In the genomic region with DNA sequence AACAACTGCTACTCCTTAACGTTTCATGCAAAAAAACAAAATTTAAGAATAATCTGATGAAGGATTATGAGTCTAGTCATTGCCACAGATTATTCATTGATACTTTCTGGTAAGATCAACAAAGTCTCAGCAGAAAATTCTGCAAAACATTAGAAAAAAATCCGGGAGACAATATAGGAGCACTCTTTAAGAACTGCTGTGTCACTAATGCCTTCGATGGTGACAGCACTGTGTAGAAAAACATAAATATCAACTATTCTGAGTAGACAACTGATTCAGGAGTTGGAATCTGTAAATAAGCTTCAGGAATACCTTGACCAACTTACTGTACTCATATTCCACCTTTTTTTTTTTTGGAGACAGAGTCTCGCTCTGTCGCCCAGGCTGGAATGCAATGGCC, we compare ENCODE assay signal across 19 cellular contexts.
DNase-seq lines count a peak whose midpoint lies in the region; ATAC-seq, FAIRE-seq and TF ChIP-seq lines count a peak whose summit lies in the region.
"Had no signal": no experiment of that assay in that cellular context is flagged by ENCODE, and none has a peak within 500 bp of the region (broad histone marks: within the 10 kb centered on the region; RNA-seq: fewer than 3 reads in every experiment).

No MANE protein-coding gene starts in this region.

- H3K9me3 ChIP-seq in K562 (replicated peaks; ENCODE audit: control insufficient read depth, insufficient read depth, low read depth, low read length) (no peaks in the 10 kb centered on the region), gastroesophageal sphincter (no peaks in the 10 kb centered on the region)
- H3K9me3 ChIP-seq: A549; BLaER1 treated with 17β-estradiol and CSF1 and Interleukin-3, amounts not matched to agents 10 nM and 100 nM had no signal

- DNase-seq in H7 (peak; percentile 1), K562 (ENCODE audit: extremely low read depth in 1 of 4, low spot score in 3 of 4) (no peak), urothelium cell line (ENCODE audit: low spot score) (no peak), DMS53 treated with DMSO at 0.1 percent for 48 hours (lab: John Stamatoyannopoulos, UW; ENCODE audit: unreplicated experiment) (no peak)
- DNase-seq: AML-193; CD4-positive, alpha-beta T cell; CD8-positive, alpha-beta T cell; DMS 273 treated with DMSO at 0.1 percent for 48 hours; DMS153; DMS53; DMS79 treated with DMSO at 0.1 percent for 48 hours; GF-D8 had no signal

- intact Hi-C loops in K562 (cut with micrococcal nuclease): no loop called here

- CTCF ChIA-PET in K562 (lab: Yijun Ruan, JAX; ENCODE audit: low intra/inter-chr PET ratio): no interaction called here

- WGBS in K562 (ENCODE audit: insufficient coverage, low coverage, missing lambda C conversion rate): 52% methylated on average over 5 of the region's 5 CpGs
- WGBS in gastroesophageal sphincter (ENCODE audit: low coverage in 1 of 2), 2 donors: 84 to 91% methylated on average over 5 of the region's 5 CpGs

- no peak for TF ChIP-seq EP300 in K562 (IDR thresholded peaks at IDR 0.05; ENCODE audit: low read length)
- no peak for TF ChIP-seq EP300 in gastroesophageal sphincter (IDR thresholded peaks at IDR 0.05)

- TF ChIP-seq POLR2A in K562 (conservative IDR thresholded peaks at IDR 0.05) (no peak), gastroesophageal sphincter (IDR thresholded peaks at IDR 0.05) (no peak)

- no peak for FAIRE-seq in K562 (lab: Jason Lieb, UNC)
- FAIRE-seq in urothelium cell line (lab: Jason Lieb, UNC): peak; percentile 37
- FAIRE-seq: GM12891, GM19239 had no signal

- H3K4me2 ChIP-seq in K562 (ENCODE audit: insufficient read depth, low read length): no peak overlapping the region
- H3K4me2 ChIP-seq: A549 had no signal

- TF ChIP-seq CTCF in K562 (IDR thresholded peaks at IDR 0.05 in 2 of 3, conservative IDR thresholded peaks at IDR 0.05 in 1 of 3; ENCODE audit: insufficient read depth in 2 of 3, low read depth in 1 of 3, low read length in 3 of 3) (no peak), gastroesophageal sphincter (IDR thresholded peaks at IDR 0.05) (no peak)

- no peak overlapping the region for H3K9ac ChIP-seq in K562 (ENCODE audit: insufficient read depth in 1 of 2, low read depth in 2 of 2, low read length in 2 of 2)
- H3K9ac ChIP-seq: BLaER1 treated with 17β-estradiol and CSF1 and Interleukin-3, amounts not matched to agents 10 nM and 100 nM had no signal

- BruUV-seq in K562 (replicated peaks; lab: Mats Ljungman, UMichigan): no TSS peak

- H3K27ac ChIP-seq in K562 (ENCODE audit: extremely low read depth, low read depth, low read length): no peak overlapping the region
- no peak overlapping the region for H3K27ac ChIP-seq in gastroesophageal sphincter
- H3K27ac ChIP-seq: 22Rv1, A549, C4-2B had no signal

- H3K4me3 ChIP-seq in H7 (ENCODE audit: insufficient read depth, low read depth, low read length): no peak overlapping the region
- no peak overlapping the region for H3K4me3 ChIP-seq in K562
- H3K4me3 ChIP-seq in gastroesophageal sphincter: no peak overlapping the region
- H3K4me3 ChIP-seq: A549; BLaER1 treated with 17β-estradiol and CSF1 and Interleukin-3, amounts not matched to agents 10 nM and 100 nM had no signal

- H4K20me1 ChIP-seq in K562 (replicated peaks; ENCODE audit: control insufficient read depth, insufficient read depth, low read length): peaks cover 13% of the 10 kb centered on the region; the same call in 1 of the 2 replicates

- no peak overlapping the region for H2AFZ ChIP-seq in K562 (ENCODE audit: low read depth, low read length)

- no peaks in the 10 kb centered on the region for H3K27me3 ChIP-seq in H7 (ENCODE audit: control insufficient read depth, insufficient read depth, low read length)
- no peaks in the 10 kb centered on the region for H3K27me3 ChIP-seq in K562 (ENCODE audit: control insufficient read depth in 2 of 2, insufficient read depth in 2 of 2, low read length in 2 of 2)
- H3K27me3 ChIP-seq in gastroesophageal sphincter: no peaks in the 10 kb centered on the region
- H3K27me3 ChIP-seq: BLaER1 treated with 17β-estradiol and CSF1 and Interleukin-3, amounts not matched to agents 10 nM and 100 nM had no signal

- ATAC-seq in K562 (0 out of 3 replicates have a peak, but pooled peaks have one; percentile 50), gastroesophageal sphincter (no peak)
- ATAC-seq: A549; CD8-positive, alpha-beta T cell had no signal

- no peaks in the 10 kb centered on the region for H3K9me1 ChIP-seq in K562 (ENCODE audit: control insufficient read depth, insufficient read depth, low read length)

- H3K4me1 ChIP-seq in K562 (replicated peaks in 1 of 2; ENCODE audit: control insufficient read depth in 2 of 2, insufficient read depth in 2 of 2, low read length in 2 of 2): peaks cover 0 to 5% of the 10 kb centered on the region in 2 experiments; a peak in 3 of 5 replicates
- peaks cover 0 to 36% (median 0%) of the 10 kb centered on the region in 3 donors for H3K4me1 ChIP-seq in gastroesophageal sphincter

- POLR2A ChIA-PET in K562 (lab: Yijun Ruan, JAX): no interaction called here

- H3K36me3 ChIP-seq in H7 (replicated peaks; ENCODE audit: control insufficient read depth, insufficient read depth, low read length) (no peaks in the 10 kb centered on the region), K562 (ENCODE audit: control insufficient read depth, insufficient read depth, low read length) (no peaks in the 10 kb centered on the region), gastroesophageal sphincter (no peaks in the 10 kb centered on the region)

- TF ChIP-seq RAD21 in K562 (CRISPR knock-in tag; conservative IDR thresholded peaks at IDR 0.05 in 1 of 2, IDR thresholded peaks at IDR 0.05 in 1 of 2): no peak

- H3K79me2 ChIP-seq in K562 (ENCODE audit: control insufficient read depth, insufficient read depth, low read length): peaks cover 13% of the 10 kb centered on the region; the same call in 1 of the 3 replicates

- in situ Hi-C loops in K562 (cut with MboI): no loop called here

TF ChIP-seq in K562, 482 proteins besides CTCF, POLR2A, EP300 and RAD21:
- TF ChIP-seq, protein P1, sequence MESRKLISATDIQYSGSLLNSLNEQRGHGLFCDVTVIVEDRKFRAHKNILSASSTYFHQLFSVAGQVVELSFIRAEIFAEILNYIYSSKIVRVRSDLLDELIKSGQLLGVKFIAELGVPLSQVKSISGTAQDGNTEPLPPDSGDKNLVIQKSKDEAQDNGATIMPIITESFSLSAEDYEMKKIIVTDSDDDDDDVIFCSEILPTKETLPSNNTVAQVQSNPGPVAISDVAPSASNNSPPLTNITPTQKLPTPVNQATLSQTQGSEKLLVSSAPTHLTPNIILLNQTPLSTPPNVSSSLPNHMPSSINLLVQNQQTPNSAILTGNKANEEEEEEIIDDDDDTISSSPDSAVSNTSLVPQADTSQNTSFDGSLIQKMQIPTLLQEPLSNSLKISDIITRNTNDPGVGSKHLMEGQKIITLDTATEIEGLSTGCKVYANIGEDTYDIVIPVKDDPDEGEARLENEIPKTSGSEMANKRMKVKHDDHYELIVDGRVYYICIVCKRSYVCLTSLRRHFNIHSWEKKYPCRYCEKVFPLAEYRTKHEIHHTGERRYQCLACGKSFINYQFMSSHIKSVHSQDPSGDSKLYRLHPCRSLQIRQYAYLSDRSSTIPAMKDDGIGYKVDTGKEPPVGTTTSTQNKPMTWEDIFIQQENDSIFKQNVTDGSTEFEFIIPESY (CRISPR knock-in tag; IDR thresholded peaks at IDR 0.05): no peak
- TF ChIP-seq MAFF (IDR thresholded peaks at IDR 0.05; ENCODE audit: low read length) (peak; percentile 26; the same call in 1 of the 2 replicates), MAFG (tag; conservative IDR thresholded peaks at IDR 0.05) (peak; percentile 58; the same call in 1 of the 2 replicates), NFE2 (IDR thresholded peaks at IDR 0.05; ENCODE audit: low read depth) (peak; percentile 66), MEF2A (IDR thresholded peaks at IDR 0.05; ENCODE audit: control insufficient read depth, low read depth, low read length) (no peak), ZNF316 (IDR thresholded peaks at IDR 0.05) (peak; percentile 69), SMC3 (conservative IDR thresholded peaks at IDR 0.05; ENCODE audit: insufficient read depth, low read depth, low read length) (no peak), C11orf30 (IDR thresholded peaks at IDR 0.05; ENCODE audit: low read depth) (peak; percentile 64; the same call in 1 of the 2 replicates), MAFK (IDR thresholded peaks at IDR 0.05; ENCODE audit: low read length) (peak; percentile 18; the same call in 1 of the 2 replicates), CBFA2T2 (conservative IDR thresholded peaks at IDR 0.05) (no peak)
